ENCODE assay signal across 8 cellular contexts in genomic region chr15:42547926-42548257, GRCh38. TPM values are rescaled to one million over a fixed set of nuclear protein-coding genes. Genes with fewer than 3 reads are reported as not detected.
DNase-seq lines count a peak whose midpoint lies in the region; ATAC-seq and TF ChIP-seq lines count a peak whose summit lies in the region.

No MANE protein-coding gene starts in this region.

- H3K27me3 ChIP-seq in CD4-positive, alpha-beta T cell (ENCODE audit: control insufficient read depth, insufficient read depth, low read length), result no peaks in the 10 kb centered on the region
- no peaks in the 10 kb centered on the region for H3K27me3 ChIP-seq in cardiac muscle cell

- H3K4me1 ChIP-seq in cardiac muscle cell (ENCODE audit: low read depth), result peaks cover 3% of the 10 kb centered on the region

- POLR2A ChIA-PET in CD4-positive, alpha-beta T cell (lab: Charles Lee), result interaction anchor here (0.7 to 3.3 kb wide), 13 partner anchors 9 to 558 kb away, joined by 3 to 29 read pairs (median 5); partner anchors contain the start of genes GANC, SNAP23, STARD9 and TMEM87A
- POLR2A ChIA-PET in activated CD8-positive, alpha-beta T cell treated with anti-CD3 and anti-CD28 coated beads, Interleukin-2, amount 10 ng/mL, durations not matched to agents 7 days and 5 days (lab: Charles Lee), result interaction anchor here (0.6 to 3.3 kb wide), 12 partner anchors 9 to 190 kb away, joined by 3 to 16 read pairs (median 5); partner anchors contain the start of genes CDAN1, STARD9 and ZNF106

- no peak for TF ChIP-seq CTCF in CD4-positive, alpha-beta T cell (IDR thresholded peaks at IDR 0.05)
- TF ChIP-seq CTCF in HFF-Myc (IDR thresholded peaks at IDR 0.05; ENCODE audit: low read depth, low read length, missing control alignments), result no peak
- TF ChIP-seq CTCF in cardiac muscle cell (IDR thresholded peaks at IDR 0.05; ENCODE audit: low read depth, low read length), result no peak
- no peak for TF ChIP-seq CTCF in retinal pigment epithelial cell (conservative IDR thresholded peaks at IDR 0.05; ENCODE audit: low read depth, low read length)

- intact Hi-C loops in CD4-positive, alpha-beta T cell (cut with DNase I, micrococcal nuclease), result loop anchor here (1.0 to 5.0 kb wide), 3 partner anchors 27 to 104 kb away; partner anchors contain the start of genes STARD9 (in 1 of the 2) and ZNF106 (in 1 of the 2)

- H3K9me3 ChIP-seq in CD4-positive, alpha-beta T cell (ENCODE audit: control insufficient read depth, low read length), result no peaks in the 10 kb centered on the region
- no peaks in the 10 kb centered on the region for H3K9me3 ChIP-seq in cardiac muscle cell (ENCODE audit: low read depth)

- ATAC-seq in CD4-positive, alpha-beta T cell (ENCODE audit: poor library complexity), result peak; percentile 1
- ATAC-seq in activated CD8-positive, alpha-beta T cell treated with anti-CD3 and anti-CD28 coated beads, Interleukin-2, amount 10 ng/mL, durations not matched to agents 7 days and 5 days, result no peak

- peak in 1 of 10 experiments; percentile 1 for DNase-seq in CD4-positive, alpha-beta T cell
- DNase-seq in HFF-Myc (ENCODE audit: extremely low read depth, low read depth) (peak; percentile 2), cardiac muscle cell (ENCODE audit: low read depth in 1 of 2, low spot score in 1 of 2) (peak in 1 of 2 donors; percentile 44), retinal pigment epithelial cell (ENCODE audit: low read depth) (peak; percentile 8), NCI-H1092 treated with DMSO at 0.1 percent for 48 hours (lab: John Stamatoyannopoulos, UW) (no peak), SK-N-DZ (ENCODE audit: low spot score) (no peak)
- DNase-seq in activated CD8-positive, alpha-beta T cell treated with anti-CD3 and anti-CD28 coated beads, Interleukin-2, amount 10 ng/mL, durations not matched to agents 7 days and 5 days, result no peak
- DNase-seq in stimulated activated CD4-positive, alpha-beta T cell treated with anti-CD3 and anti-CD28 coated beads, Interleukin-12 subunit alpha, Interleukin-12 subunit beta, amount 100 ng/mL, for 4 hours, result no peak

- H3K36me3 Mint-ChIP-seq in CD4-positive, alpha-beta T cell (ENCODE audit: low read depth), result peaks cover 50% of the 10 kb centered on the region
- H3K36me3 Mint-ChIP-seq in activated CD8-positive, alpha-beta T cell treated with anti-CD3 and anti-CD28 coated beads, Interleukin-2, amount 10 ng/mL, durations not matched to agents 7 days and 5 days (ENCODE audit: low read depth), result peaks cover 49% of the 10 kb centered on the region

- H3K4me3 ChIP-seq in HFF-Myc (replicated peaks; ENCODE audit: low read depth, low read length) (peak overlapping the region; percentile 98), cardiac muscle cell (peak overlapping the region; percentile 89), retinal pigment epithelial cell (ENCODE audit: low read length) (peak overlapping the region; percentile 100)

- peaks cover 62% of the 10 kb centered on the region for H3K4me1 Mint-ChIP-seq in CD4-positive, alpha-beta T cell (ENCODE audit: low read depth)
- H3K4me1 Mint-ChIP-seq in activated CD8-positive, alpha-beta T cell treated with anti-CD3 and anti-CD28 coated beads, Interleukin-2, amount 10 ng/mL, durations not matched to agents 7 days and 5 days (ENCODE audit: low read depth), result peaks cover 51% of the 10 kb centered on the region

- H3K27ac Mint-ChIP-seq in CD4-positive, alpha-beta T cell, result peak overlapping the region; percentile 92
- H3K27ac Mint-ChIP-seq in activated CD8-positive, alpha-beta T cell treated with anti-CD3 and anti-CD28 coated beads, Interleukin-2, amount 10 ng/mL, durations not matched to agents 7 days and 5 days, result peak overlapping the region; percentile 93

- H3K36me3 ChIP-seq in cardiac muscle cell, result peaks cover 14% of the 10 kb centered on the region

- H3K9me3 Mint-ChIP-seq in CD4-positive, alpha-beta T cell, result no peaks in the 10 kb centered on the region
- H3K9me3 Mint-ChIP-seq in activated CD8-positive, alpha-beta T cell treated with anti-CD3 and anti-CD28 coated beads, Interleukin-2, amount 10 ng/mL, durations not matched to agents 7 days and 5 days (ENCODE audit: insufficient read depth), result no peaks in the 10 kb centered on the region

- H3K27me3 Mint-ChIP-seq in CD4-positive, alpha-beta T cell, result no peaks in the 10 kb centered on the region
- no peaks in the 10 kb centered on the region for H3K27me3 Mint-ChIP-seq in activated CD8-positive, alpha-beta T cell treated with anti-CD3 and anti-CD28 coated beads, Interleukin-2, amount 10 ng/mL, durations not matched to agents 7 days and 5 days (ENCODE audit: low read depth)

- H3K27ac ChIP-seq in CD4-positive, alpha-beta T cell (ENCODE audit: low read depth, low read length), result peak overlapping the region; percentile 76
- peak overlapping the region; percentile 68 for H3K27ac ChIP-seq in cardiac muscle cell

- H3K4me3 Mint-ChIP-seq in CD4-positive, alpha-beta T cell, result peak overlapping the region; percentile 91
- peak overlapping the region; percentile 89 for H3K4me3 Mint-ChIP-seq in activated CD8-positive, alpha-beta T cell treated with anti-CD3 and anti-CD28 coated beads, Interleukin-2, amount 10 ng/mL, durations not matched to agents 7 days and 5 days

- CTCF ChIA-PET in CD4-positive, alpha-beta T cell (lab: Charles Lee), result interaction anchor here (1.0 to 1.1 kb wide), 2 partner anchors 45 to 379 kb away, joined by 3 read pairs; no protein-coding TSS in a partner anchor
- CTCF ChIA-PET in activated CD8-positive, alpha-beta T cell treated with anti-CD3 and anti-CD28 coated beads, Interleukin-2, amount 10 ng/mL, durations not matched to agents 7 days and 5 days (lab: Charles Lee), result interaction anchor here (1.1 to 3.1 kb wide), 8 partner anchors 10 to 379 kb away, joined by 3 to 8 read pairs (median 4); partner anchors contain the start of gene ZNF106

RNA-seq across cellular contexts. Expression of gene LRRC57, which starts 0.7 kb away (rescaled TPM):
- 10 to 100 TPM; 25.8 to 29.6 TPM for total RNA-seq in CD4-positive, alpha-beta T cell
- 10 to 100 TPM; 28.2 to 30.4 TPM for total RNA-seq in activated CD8-positive, alpha-beta T cell treated with anti-CD3 and anti-CD28 coated beads, Interleukin-2, amount 10 ng/mL, durations not matched to agents 7 days and 5 days
- total RNA-seq in cardiac muscle cell, result 7.5 and 20.3 TPM in 2 replicates
- polyA plus RNA-seq in cardiac muscle cell, result 10.7 and 18.0 TPM in 2 replicates
- polyA plus RNA-seq in SK-N-DZ (2014; cell fraction: cytosol; rRNA removed), result 17.1 and 26.6 TPM in 2 replicates
- polyA plus RNA-seq in SK-N-DZ (2014; cell fraction: nucleus; rRNA removed), result 10.2 and 10.6 TPM in 2 replicates

RNA-seq across cellular contexts. Expression of gene HAUS2, which starts 0.7 kb away (rescaled TPM):
- 10 to 100 TPM; 23.0 to 28.2 TPM for total RNA-seq in CD4-positive, alpha-beta T cell
- 10 to 100 TPM; 42.2 to 44.7 TPM for total RNA-seq in activated CD8-positive, alpha-beta T cell treated with anti-CD3 and anti-CD28 coated beads, Interleukin-2, amount 10 ng/mL, durations not matched to agents 7 days and 5 days
- total RNA-seq in cardiac muscle cell, result 19.1 and 26.9 TPM in 2 replicates
- polyA plus RNA-seq in cardiac muscle cell, result 12.1 and 16.6 TPM in 2 replicates
- 76.8 and 142 TPM in 2 replicates for polyA plus RNA-seq in SK-N-DZ (2014; cell fraction: cytosol; rRNA removed)
- 31.8 and 39.3 TPM in 2 replicates for polyA plus RNA-seq in SK-N-DZ (2014; cell fraction: nucleus; rRNA removed)

RNA-seq across cellular contexts. Expression of gene STARD9, which starts 27.5 kb away (rescaled TPM):
- 1 to 10 TPM; 2.8 to 4.6 TPM for total RNA-seq in CD4-positive, alpha-beta T cell
- total RNA-seq in activated CD8-positive, alpha-beta T cell treated with anti-CD3 and anti-CD28 coated beads, Interleukin-2, amount 10 ng/mL, durations not matched to agents 7 days and 5 days, result 10 to 100 TPM; 12.8 to 13.0 TPM
- total RNA-seq in cardiac muscle cell, result 2.3 and 5.5 TPM in 2 replicates
- polyA plus RNA-seq in cardiac muscle cell, result 2.0 and 2.2 TPM in 2 replicates
- polyA plus RNA-seq in SK-N-DZ (2014; cell fraction: cytosol; rRNA removed), result 7.2 and 8.7 TPM in 2 replicates
- 40.5 and 66.8 TPM in 2 replicates for polyA plus RNA-seq in SK-N-DZ (2014; cell fraction: nucleus; rRNA removed)

RNA-seq across cellular contexts. Expression of gene SNAP23, which starts 52.5 kb away (rescaled TPM):
- total RNA-seq in CD4-positive, alpha-beta T cell, result 10 to 100 TPM; 37.4 to 40.1 TPM
- 10 to 100 TPM; 49.0 to 54.2 TPM for total RNA-seq in activated CD8-positive, alpha-beta T cell treated with anti-CD3 and anti-CD28 coated beads, Interleukin-2, amount 10 ng/mL, durations not matched to agents 7 days and 5 days
- 13.3 and 30.2 TPM in 2 replicates for total RNA-seq in cardiac muscle cell
- 17.8 and 31.2 TPM in 2 replicates for polyA plus RNA-seq in cardiac muscle cell
- 33.6 and 37.7 TPM in 2 replicates for polyA plus RNA-seq in SK-N-DZ (2014; cell fraction: cytosol; rRNA removed)
- 34.8 and 35.9 TPM in 2 replicates for polyA plus RNA-seq in SK-N-DZ (2014; cell fraction: nucleus; rRNA removed)

RNA-seq across cellular contexts. Expression of gene ZNF106, which starts 57.0 kb away (rescaled TPM):
- 10 to 100 TPM; 30.9 to 31.4 TPM for total RNA-seq in CD4-positive, alpha-beta T cell
- 10 to 100 TPM; 42.2 to 43.3 TPM for total RNA-seq in activated CD8-positive, alpha-beta T cell treated with anti-CD3 and anti-CD28 coated beads, Interleukin-2, amount 10 ng/mL, durations not matched to agents 7 days and 5 days
- 19.8 and 32.3 TPM in 2 replicates for total RNA-seq in cardiac muscle cell
- 29.5 and 39.2 TPM in 2 replicates for polyA plus RNA-seq in cardiac muscle cell
- 15.0 and 16.7 TPM in 2 replicates for polyA plus RNA-seq in SK-N-DZ (2014; cell fraction: cytosol; rRNA removed)
- polyA plus RNA-seq in SK-N-DZ (2014; cell fraction: nucleus; rRNA removed), result 6.4 and 7.6 TPM in 2 replicates

Comparison
In these comparisons a context has a peak if more than half of its experiments do, and no peak if none do; other contexts are left out.
1. DNase-seq: peak in HFF-Myc (single experiment) and retinal pigment epithelial cell (single experiment); none in activated CD8-positive, alpha-beta T cell treated with anti-CD3 and anti-CD28 coated beads, Interleukin-2, amount 10 ng/mL, durations not matched to agents 7 days and 5 days (single experiment), NCI-H1092 treated with DMSO at 0.1 percent for 48 hours (single experiment), stimulated activated CD4-positive, alpha-beta T cell treated with anti-CD3 and anti-CD28 coated beads, Interleukin-12 subunit alpha, Interleukin-12 subunit beta, amount 100 ng/mL, for 4 hours (single experiment) and SK-N-DZ (single experiment).
2. Peak in every context shown above with its lines, with median percentiles within 50 percentile points of each other: H3K4me3 ChIP-seq.